In genomic region chr16:87628940-87629339, GRCh38 we compare ENCODE assay signal across 12 cellular contexts. TPM values are rescaled to one million over a fixed set of nuclear protein-coding genes. Genes with fewer than 3 reads are reported as not detected.
DNase-seq lines count a peak whose midpoint lies in the region; ATAC-seq and TF ChIP-seq lines count a peak whose summit lies in the region.
"Had no signal": no experiment of that assay in that cellular context is flagged by ENCODE, and none has a peak within 500 bp of the region (broad histone marks: within the 10 kb centered on the region; RNA-seq: fewer than 3 reads in every experiment).

No MANE protein-coding gene starts in this region.

- no peaks in the 10 kb centered on the region for H3K9me3 ChIP-seq in lower lobe of right lung

- peaks cover under 1% of the 10 kb centered on the region for H3K27me3 ChIP-seq in lower lobe of right lung (ENCODE audit: low read depth)

- no peak overlapping the region for H3K27ac Mint-ChIP-seq in HFFc6
- H3K27ac Mint-ChIP-seq in T-cell, result no peak overlapping the region

- ATAC-seq in GM21528 (IDR thresholded peaks at IDR 0.05; ENCODE audit: low FRiP score, unreplicated experiment) (no peak), lower lobe of right lung (no peak), T-cell (replicated peaks in 1 of 4) (no peak)
- ATAC-seq: SK-N-SH treated with all-trans-retinoic acid at 6 μM for 48 hours had no signal

- H3K36me3 ChIP-seq in lower lobe of right lung, result no peaks in the 10 kb centered on the region

- H3K4me3 ChIP-seq in lower lobe of right lung, result no peak overlapping the region

- no peaks in the 10 kb centered on the region for H3K4me1 ChIP-seq in lower lobe of right lung

- H3K4me3 Mint-ChIP-seq in HFFc6 (no peak overlapping the region), T-cell (no peak overlapping the region)
- H3K4me3 Mint-ChIP-seq: H9 had no signal

- H3K27me3 Mint-ChIP-seq in HFFc6 (ENCODE audit: insufficient read depth) (peaks cover 37% of the 10 kb centered on the region), T-cell (peaks cover 9 to 19% of the 10 kb centered on the region in 2 donors)

- peaks cover 16% of the 10 kb centered on the region for H3K36me3 Mint-ChIP-seq in HFFc6 (ENCODE audit: low read depth)
- H3K36me3 Mint-ChIP-seq in T-cell, result no peaks in the 10 kb centered on the region

- TF ChIP-seq CTCF in HFFc6 (IDR thresholded peaks at IDR 0.05) (no peak), lower lobe of right lung (IDR thresholded peaks at IDR 0.05) (no peak)

- peaks cover 18% of the 10 kb centered on the region for H3K9me3 Mint-ChIP-seq in HFFc6
- H3K9me3 Mint-ChIP-seq in T-cell, result peaks cover 4 to 17% (median 5%) of the 10 kb centered on the region in 3 donors

- no peak overlapping the region for H3K27ac ChIP-seq in lower lobe of right lung

- CTCF ChIA-PET in T-cell (lab: Charles Lee), result no interaction called here

- intact Hi-C loops in lower lobe of right lung (cut with DNase I), result no loop called here

- H3K4me1 Mint-ChIP-seq in HFFc6 (ENCODE audit: low read depth), result peaks cover 10% of the 10 kb centered on the region
- H3K4me1 Mint-ChIP-seq in T-cell, result peaks cover 0 to 2% (median 0%) of the 10 kb centered on the region in 3 donors

- POLR2A ChIA-PET in T-cell (lab: Charles Lee), result no interaction called here

- DNase-seq in AML-193 (lab: John Stamatoyannopoulos, UW) (peak; percentile 2 to 6), HFFc6 (peak; percentile 57), T1000 (lab: John Stamatoyannopoulos, UW) (peak; percentile 37), islet precursor cell (peak; percentile 84), NCI-H226 (no peak), lower lobe of right lung (no peak), T-cell (no peak)
- DNase-seq: activated CD8-positive, alpha-beta memory T cell treated with anti-CD3 and anti-CD28 coated beads for 24 hours; H9; NCI-H146 had no signal

RNA-seq across cellular contexts. Expression of gene JPH3, which starts 26.6 kb away (rescaled TPM):
- total RNA-seq in HFFc6 (2021; fragmentation: NEBNext Ultra II Directional; extraction: Animal tissue kit (Norgen Biotek cat#: 25700)), result not detected
- total RNA-seq in lower lobe of right lung, result 0.12 TPM
- not detected for total RNA-seq in T-cell

Comparison
In these comparisons a context has a peak if more than half of its experiments do, and no peak if none do; other contexts are left out.
1. DNase-seq: peak in AML-193 (2 of 2), HFFc6 (single experiment), T1000 (single experiment) and islet precursor cell (single experiment); none in NCI-H226 (single experiment), lower lobe of right lung (single experiment) and T-cell (0 of 34).